8 cellular contexts compared by ENCODE assay signal in genomic region chrX:100685284-100685996, GRCh38. TPM values are rescaled to one million over a fixed set of nuclear protein-coding genes. Genes with fewer than 3 reads are reported as not detected.
DNase-seq lines count a peak whose midpoint lies in the region; ATAC-seq and TF ChIP-seq lines count a peak whose summit lies in the region.

No MANE protein-coding gene starts in this region.

- H3K27ac Mint-ChIP-seq in activated B cell treated with CpG ODN at 0.5 μM for 24 hours: no peak overlapping the region
- H3K27ac Mint-ChIP-seq in central memory CD8-positive, alpha-beta T cell (ENCODE audit: low read depth): no peak overlapping the region

- peak overlapping the region; percentile 11 for H3K4me3 Mint-ChIP-seq in activated B cell treated with CpG ODN at 0.5 μM for 24 hours
- no peak overlapping the region for H3K4me3 Mint-ChIP-seq in central memory CD8-positive, alpha-beta T cell

- no peaks in the 10 kb centered on the region for H3K36me3 Mint-ChIP-seq in activated B cell treated with CpG ODN at 0.5 μM for 24 hours (ENCODE audit: low read depth)
- H3K36me3 Mint-ChIP-seq in central memory CD8-positive, alpha-beta T cell (ENCODE audit: insufficient read depth): no peaks in the 10 kb centered on the region

- H3K4me1 Mint-ChIP-seq in activated B cell treated with CpG ODN at 0.5 μM for 24 hours: peaks cover 31% of the 10 kb centered on the region
- no peaks in the 10 kb centered on the region for H3K4me1 Mint-ChIP-seq in central memory CD8-positive, alpha-beta T cell

- intact Hi-C loops in activated B cell treated with CpG ODN at 0.5 μM for 24 hours (cut with micrococcal nuclease): loop anchor here (1.0 to 5.0 kb wide), 6 partner anchors 15 to 602 kb away; no protein-coding TSS in a partner anchor

- CTCF ChIA-PET in activated B cell treated with CpG ODN at 0.5 μM for 24 hours (lab: Charles Lee): interaction anchor here (0.8 to 6.7 kb wide), 7 partner anchors 11 to 174 kb away, joined by 3 to 135 read pairs (median 4); no protein-coding TSS in a partner anchor

- no peak for TF ChIP-seq CTCF in activated B cell treated with CpG ODN at 0.5 μM for 24 hours (IDR thresholded peaks at IDR 0.05)

- no peaks in the 10 kb centered on the region for H3K27me3 Mint-ChIP-seq in activated B cell treated with CpG ODN at 0.5 μM for 24 hours
- peaks cover 5% of the 10 kb centered on the region for H3K27me3 Mint-ChIP-seq in central memory CD8-positive, alpha-beta T cell

- POLR2A ChIA-PET in activated B cell treated with CpG ODN at 0.5 μM for 24 hours (lab: Charles Lee): no interaction called here

- no peaks in the 10 kb centered on the region for H3K9me3 Mint-ChIP-seq in activated B cell treated with CpG ODN at 0.5 μM for 24 hours
- H3K9me3 Mint-ChIP-seq in central memory CD8-positive, alpha-beta T cell: no peaks in the 10 kb centered on the region

- DNase-seq in AG08396 (ENCODE audit: low spot score): peak; percentile 65
- DNase-seq in NCI-H2196 treated with DMSO at 0.1 percent for 48 hours (lab: John Stamatoyannopoulos, UW; ENCODE audit: unreplicated experiment): peak; percentile 22
- DNase-seq in activated B cell treated with CpG ODN at 0.5 μM for 24 hours: no peak
- peak; percentile 25 to 26 for DNase-seq in central memory CD8-positive, alpha-beta T cell (ENCODE audit: low spot score in 2 of 2)
- peak; percentile 79 for DNase-seq in left kidney (ENCODE audit: low read depth, low spot score)
- DNase-seq in stimulated activated CD4-positive, alpha-beta T cell treated with anti-CD3 and anti-CD28 coated beads, TNF-alpha, amount 100 ng/mL, for 24 hours (ENCODE audit: low read depth in 3 of 3): peak; percentile 33 to 48 (median 46)

- ATAC-seq in GM18867 (IDR thresholded peaks at IDR 0.05; ENCODE audit: unreplicated experiment): peak; percentile 73
- peak; percentile 84 for ATAC-seq in HG03135 (IDR thresholded peaks at IDR 0.05; ENCODE audit: unreplicated experiment)
- peak; percentile 66 for ATAC-seq in activated B cell treated with CpG ODN at 0.5 μM for 24 hours (ENCODE audit: low read depth)
- peak; percentile 52 for ATAC-seq in central memory CD8-positive, alpha-beta T cell (replicated peaks; ENCODE audit: extremely low read depth, poor library complexity, severe bottlenecking)

RNA-seq across cellular contexts. Expression of gene SRPX2, which starts 41.4 kb away (rescaled TPM):
- not detected in 2 replicates for total RNA-seq in activated B cell treated with CpG ODN at 0.5 μM for 24 hours

RNA-seq across cellular contexts. Expression of gene SYTL4, which starts 46.5 kb away (rescaled TPM):
- 0.20 and 0.39 TPM in 2 replicates for total RNA-seq in activated B cell treated with CpG ODN at 0.5 μM for 24 hours

RNA-seq across cellular contexts. Expression of gene TSPAN6, which starts 48.8 kb away (rescaled TPM):
- total RNA-seq in activated B cell treated with CpG ODN at 0.5 μM for 24 hours: 0.07 and 0.12 TPM in 2 replicates
